10 cellular contexts compared by ENCODE assay signal in genomic region chr19:17778621-17779280, GRCh38. TPM values are rescaled to one million over a fixed set of nuclear protein-coding genes. Genes with fewer than 3 reads are reported as not detected.
A peak's percentile ranks its signal among the peaks of the same experiment; 100 is the strongest.
DNase-seq lines count a peak whose midpoint lies in the region; TF ChIP-seq lines count a peak whose summit lies in the region.
"Had no signal": no experiment of that assay in that cellular context is flagged by ENCODE, and none has a peak within 500 bp of the region (broad histone marks: within the 10 kb centered on the region; RNA-seq: fewer than 3 reads in every experiment).

No MANE protein-coding gene starts in this region.

- TF ChIP-seq CTCF in MCF 10A (IDR thresholded peaks at IDR 0.05; ENCODE audit: unreplicated experiment): no peak
- TF ChIP-seq CTCF in stomach (IDR thresholded peaks at IDR 0.05): no peak

- H3K4me1 Mint-ChIP-seq in activated CD4-positive, alpha-beta T cell treated with anti-CD3 and anti-CD28 coated beads, Interleukin-2, amount 10 ng/mL, durations not matched to agents 24 days and 14 days: peaks cover 15% of the 10 kb centered on the region
- H3K4me1 Mint-ChIP-seq in MCF 10A (ENCODE audit: insufficient read depth, unreplicated experiment): peaks cover 13% of the 10 kb centered on the region

- H3K9me3 ChIP-seq in stomach: no peaks in the 10 kb centered on the region

- 15 to 25% (median 19%) methylated on average over 18 to 31 of the region's 31 CpGs for WGBS in stomach, 5 donors

- peak overlapping the region; percentile 23 to 47 (median 36) for H3K4me3 ChIP-seq in stomach

- H3K27me3 Mint-ChIP-seq in activated CD4-positive, alpha-beta T cell treated with anti-CD3 and anti-CD28 coated beads, Interleukin-2, amount 10 ng/mL, durations not matched to agents 24 days and 14 days: no peaks in the 10 kb centered on the region
- no peaks in the 10 kb centered on the region for H3K27me3 Mint-ChIP-seq in MCF 10A (ENCODE audit: insufficient read depth, unreplicated experiment)

- POLR2A ChIA-PET in MCF 10A (lab: Yijun Ruan, JAX): interaction anchor here (1.0 kb wide), 1 partner anchor 80 kb away, joined by 4 read pairs; no protein-coding TSS in a partner anchor

- BruUV-seq in MCF 10A (replicated peaks; lab: Mats Ljungman, UMichigan): no TSS peak

- intact Hi-C loops in activated CD4-positive, alpha-beta T cell treated with anti-CD3 and anti-CD28 coated beads, Interleukin-2, amount 10 ng/mL, durations not matched to agents 24 days and 14 days (cut with micrococcal nuclease): loop anchor here (5.0 kb wide), 1 partner anchor 56 kb away; no protein-coding TSS in a partner anchor
- intact Hi-C loops in MCF 10A (cut with micrococcal nuclease): no loop called here
- intact Hi-C loops in stomach (cut with DNase I; ENCODE audit: low total_unique reads): no loop called here

- no peak overlapping the region for H3K4me3 Mint-ChIP-seq in activated CD4-positive, alpha-beta T cell treated with anti-CD3 and anti-CD28 coated beads, Interleukin-2, amount 10 ng/mL, durations not matched to agents 24 days and 14 days
- H3K4me3 Mint-ChIP-seq in MCF 10A (ENCODE audit: unreplicated experiment): peak overlapping the region; percentile 23

- peak overlapping the region; percentile 73 for H3K27ac Mint-ChIP-seq in activated CD4-positive, alpha-beta T cell treated with anti-CD3 and anti-CD28 coated beads, Interleukin-2, amount 10 ng/mL, durations not matched to agents 24 days and 14 days
- no peak overlapping the region for H3K27ac Mint-ChIP-seq in MCF 10A (ENCODE audit: low read depth, unreplicated experiment)

- no peak for DNase-seq in activated CD4-positive, alpha-beta T cell treated with anti-CD3 and anti-CD28 coated beads, Interleukin-2, amount 10 ng/mL, durations not matched to agents 24 days and 14 days
- DNase-seq in activated CD4-positive, alpha-beta T cell treated with anti-CD3 and anti-CD28 coated beads for 48 hours: no peak
- no peak for DNase-seq in MCF 10A (ENCODE audit: unreplicated experiment)
- DNase-seq in islet precursor cell: peak; percentile 78
- no peak for DNase-seq in stomach
- no peak for DNase-seq in mesenteric fat pad (ENCODE audit: low spot score)
- DNase-seq in NCI-H1930 (lab: John Stamatoyannopoulos, UW): no peak
- DNase-seq in H4 (ENCODE audit: low spot score): no peak
- DNase-seq: NCI-H524 treated with DMSO at 0.1 percent for 48 hours had no signal

- peaks cover 0 to 5% (median 0%) of the 10 kb centered on the region in 4 donors for H3K36me3 ChIP-seq in stomach

- H3K36me3 Mint-ChIP-seq in activated CD4-positive, alpha-beta T cell treated with anti-CD3 and anti-CD28 coated beads, Interleukin-2, amount 10 ng/mL, durations not matched to agents 24 days and 14 days (ENCODE audit: low read depth): peaks cover 53% of the 10 kb centered on the region
- H3K36me3 Mint-ChIP-seq in MCF 10A (ENCODE audit: insufficient read depth, unreplicated experiment): no peaks in the 10 kb centered on the region

- H3K4me1 ChIP-seq in stomach: peaks cover 0 to 22% (median 17%) of the 10 kb centered on the region in 4 donors

- TF ChIP-seq POLR2A in stomach (IDR thresholded peaks at IDR 0.05): no peak

- H3K27me3 ChIP-seq in stomach: peaks cover 0 to 50% (median 4%) of the 10 kb centered on the region in 3 donors

- no peak for TF ChIP-seq EP300 in stomach (IDR thresholded peaks at IDR 0.05)

- H3K27ac ChIP-seq in stomach: peak overlapping the region in 2 of 5 donors; percentile 15 to 65
- H3K27ac ChIP-seq: C4-2B had no signal

- CTCF ChIA-PET in MCF 10A (lab: Yijun Ruan, JAX): interaction anchor here (0.6 kb wide), 1 partner anchor 175 kb away, joined by 6 read pairs; no protein-coding TSS in a partner anchor

- no peaks in the 10 kb centered on the region for H3K9me3 Mint-ChIP-seq in activated CD4-positive, alpha-beta T cell treated with anti-CD3 and anti-CD28 coated beads, Interleukin-2, amount 10 ng/mL, durations not matched to agents 24 days and 14 days
- H3K9me3 Mint-ChIP-seq in MCF 10A (ENCODE audit: unreplicated experiment): no peaks in the 10 kb centered on the region

RNA-seq across cellular contexts. Expression of gene B3GNT3, which starts 16.2 kb away (rescaled TPM):
- total RNA-seq in activated CD4-positive, alpha-beta T cell treated with anti-CD3 and anti-CD28 coated beads, Interleukin-2, amount 10 ng/mL, durations not matched to agents 24 days and 14 days: not detected in 2 replicates
- total RNA-seq in MCF 10A (2022) (0.40 and 0.49 TPM in 2 replicates), stomach (100 to 1,000 TPM in 1 of 5 donors, 10 to 100 TPM in 4; 11.9 to 117 (median 25.7) TPM), mesenteric fat pad (0.32 TPM)
- 10 to 100 TPM; 11.3 to 39.3 (median 11.3) TPM for polyA plus RNA-seq in stomach
- not detected in 2 replicates for total RNA-seq in H4 (2014; rRNA removed; shearing (Covaris generic))

RNA-seq across cellular contexts. Expression of gene FCHO1, which starts 27.5 kb away (rescaled TPM):
- 91.9 and 96.2 TPM in 2 replicates for total RNA-seq in activated CD4-positive, alpha-beta T cell treated with anti-CD3 and anti-CD28 coated beads, Interleukin-2, amount 10 ng/mL, durations not matched to agents 24 days and 14 days
- total RNA-seq in MCF 10A (2022) (0.10 and 0.23 TPM in 2 replicates), stomach (1 to 10 TPM in 3 of 5 donors, under 1 TPM in 1, not detected in 1; 0.55 to 9.3 (median 2.0) TPM), mesenteric fat pad (2.6 TPM)
- under 1 TPM; 0.53 to 0.92 (median 0.75) TPM for polyA plus RNA-seq in stomach
- total RNA-seq in H4 (2014; rRNA removed; shearing (Covaris generic)): 0.58 TPM in 1 of 2 replicates, not detected in the other

RNA-seq across cellular contexts. Expression of gene INSL3, which starts 42.6 kb away (rescaled TPM):
- 5.9 and 8.7 TPM in 2 replicates for total RNA-seq in activated CD4-positive, alpha-beta T cell treated with anti-CD3 and anti-CD28 coated beads, Interleukin-2, amount 10 ng/mL, durations not matched to agents 24 days and 14 days
- not detected in 2 replicates for total RNA-seq in MCF 10A (2022)
- total RNA-seq in stomach: not detected
- under 1 TPM in 1 of 3 donors, not detected in 2; 0.23 TPM for polyA plus RNA-seq in stomach
- 0.61 TPM for total RNA-seq in mesenteric fat pad
- total RNA-seq in H4 (2014; rRNA removed; shearing (Covaris generic)): not detected in 2 replicates

RNA-seq across cellular contexts. Expression of gene MAP1S, which starts 59.5 kb away (rescaled TPM):
- 69.0 and 70.3 TPM in 2 replicates for total RNA-seq in activated CD4-positive, alpha-beta T cell treated with anti-CD3 and anti-CD28 coated beads, Interleukin-2, amount 10 ng/mL, durations not matched to agents 24 days and 14 days
- 47.1 and 58.3 TPM in 2 replicates for total RNA-seq in MCF 10A (2022)
- 100 to 1,000 TPM in 1 of 5 donors, 10 to 100 TPM in 3, 1 to 10 TPM in 1; 8.3 to 193 (median 67.1) TPM for total RNA-seq in stomach
- 10 to 100 TPM; 14.9 to 25.2 (median 25.0) TPM for polyA plus RNA-seq in stomach
- 71.1 TPM for total RNA-seq in mesenteric fat pad
- 6.7 and 14.6 TPM in 2 replicates for total RNA-seq in H4 (2014; rRNA removed; shearing (Covaris generic))
